In the genomic region with DNA sequence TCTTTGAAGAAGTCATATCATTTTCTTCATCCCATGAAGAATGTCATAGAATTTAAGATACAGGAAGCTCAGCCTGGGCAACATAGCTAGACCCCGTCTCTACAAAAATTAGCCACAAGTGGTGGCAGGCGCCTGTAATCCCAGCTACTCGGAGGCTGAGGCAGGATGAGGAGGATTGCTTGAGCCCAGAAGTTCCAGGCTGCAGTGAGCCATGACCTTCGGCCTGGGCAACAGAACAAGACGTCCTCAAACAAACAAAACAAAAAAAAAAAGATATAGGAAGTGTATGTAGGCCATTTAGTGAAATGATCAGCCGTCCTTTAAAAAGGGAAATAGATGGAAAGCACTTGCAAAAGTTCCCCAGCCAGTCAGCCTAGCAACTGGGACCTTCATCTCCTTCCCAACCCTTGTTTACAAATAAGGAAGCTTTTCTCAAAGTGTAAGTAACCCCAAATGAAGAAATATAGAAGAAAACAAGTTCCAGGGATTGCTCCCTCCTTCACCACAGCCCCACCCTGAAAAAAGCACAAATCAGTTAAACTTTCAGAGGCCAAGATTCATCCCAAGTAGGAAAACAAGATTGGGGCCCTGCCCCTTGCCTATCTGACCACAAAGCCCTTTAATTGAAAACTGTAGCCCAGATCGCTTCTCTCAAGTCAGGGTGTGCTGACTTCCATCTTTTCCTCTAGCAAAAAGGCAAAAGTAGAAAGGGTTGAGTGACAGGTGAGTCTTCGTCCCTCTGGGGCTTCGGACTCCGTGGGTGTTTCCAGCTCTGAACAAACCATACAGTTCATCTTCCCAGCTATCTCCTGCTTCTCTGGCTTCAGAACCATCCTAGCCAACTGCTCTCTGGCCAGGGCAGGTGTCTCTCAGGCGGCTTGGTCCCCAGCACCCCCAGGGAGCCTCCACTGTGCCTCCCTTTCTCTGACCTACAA, we compare ENCODE assay signal across 8 cellular contexts. TPM values are rescaled to one million over a fixed set of nuclear protein-coding genes. Genes with fewer than 3 reads are reported as not detected.
DNase-seq lines count a peak whose midpoint lies in the region; ATAC-seq and TF ChIP-seq lines count a peak whose summit lies in the region.

No MANE protein-coding gene starts in this region.

- no peaks in the 10 kb centered on the region for H3K9me3 Mint-ChIP-seq in activated naive CD4-positive, alpha-beta T cell treated with anti-CD3 and anti-CD28 coated beads, Interleukin-2, amount 10 ng/mL, durations not matched to agents 7 days and 5 days
- no peaks in the 10 kb centered on the region for H3K9me3 Mint-ChIP-seq in memory B cell

- H3K9me3 ChIP-seq in uterus, result no peaks in the 10 kb centered on the region

- ATAC-seq in memory B cell (ENCODE audit: low read depth), result no peak
- no peak for ATAC-seq in GM18868 (IDR thresholded peaks at IDR 0.05; ENCODE audit: unreplicated experiment)

- H3K4me3 Mint-ChIP-seq in activated naive CD4-positive, alpha-beta T cell treated with anti-CD3 and anti-CD28 coated beads, Interleukin-2, amount 10 ng/mL, durations not matched to agents 7 days and 5 days, result peak overlapping the region; percentile 76
- peak overlapping the region; percentile 60 for H3K4me3 Mint-ChIP-seq in memory B cell

- no peaks in the 10 kb centered on the region for H3K4me1 ChIP-seq in uterus

- H3K27me3 Mint-ChIP-seq in activated naive CD4-positive, alpha-beta T cell treated with anti-CD3 and anti-CD28 coated beads, Interleukin-2, amount 10 ng/mL, durations not matched to agents 7 days and 5 days, result peaks cover 20% of the 10 kb centered on the region
- H3K27me3 Mint-ChIP-seq in memory B cell, result no peaks in the 10 kb centered on the region

- TF ChIP-seq POLR2A in uterus (IDR thresholded peaks at IDR 0.05) (no peak), erythroblast (IDR thresholded peaks at IDR 0.05; ENCODE audit: low read length) (no peak)

- intact Hi-C loops in uterus (cut with DNase I; ENCODE audit: low total_unique reads), result no loop called here

- peak overlapping the region; percentile 70 to 80 for H3K27ac ChIP-seq in uterus

- H3K4me3 ChIP-seq in cardiac fibroblast (replicated peaks in 1 of 2; ENCODE audit: low read depth in 2 of 2, low read length in 2 of 2) (peak overlapping the region; percentile 92 to 95), uterus (peak overlapping the region; percentile 71 to 82)

- TF ChIP-seq CTCF in cardiac fibroblast (IDR thresholded peaks at IDR 0.05; ENCODE audit: low read depth, low read length), result no peak
- no peak for TF ChIP-seq CTCF in uterus (IDR thresholded peaks at IDR 0.05)

- peaks cover 4% of the 10 kb centered on the region for H3K36me3 Mint-ChIP-seq in activated naive CD4-positive, alpha-beta T cell treated with anti-CD3 and anti-CD28 coated beads, Interleukin-2, amount 10 ng/mL, durations not matched to agents 7 days and 5 days
- H3K36me3 Mint-ChIP-seq in memory B cell, result no peaks in the 10 kb centered on the region

- CTCF ChIA-PET in activated naive CD4-positive, alpha-beta T cell treated with anti-CD3 and anti-CD28 coated beads, Interleukin-2, amount 10 ng/mL, durations not matched to agents 7 days and 5 days (lab: Charles Lee), result interaction anchor here (0.7 to 3.5 kb wide), 5 partner anchors 26 to 123 kb away, joined by 3 to 19 read pairs (median 4); partner anchors contain the start of genes CDC26 and PRPF4

- no peaks in the 10 kb centered on the region for H3K36me3 ChIP-seq in uterus

- no peaks in the 10 kb centered on the region for H3K27me3 ChIP-seq in uterus

- no peak for DNase-seq in activated naive CD4-positive, alpha-beta T cell treated with anti-CD3 and anti-CD28 coated beads, Interleukin-2, amount 10 ng/mL, durations not matched to agents 7 days and 5 days
- no peak for DNase-seq in activated naive CD4-positive, alpha-beta T cell (lab: John Stamatoyannopoulos, UW)
- no peak for DNase-seq in cardiac fibroblast (ENCODE audit: low read depth in 2 of 2)
- DNase-seq in memory B cell (ENCODE audit: low spot score in 2 of 2), result no peak
- DNase-seq in uterus, result no peak
- DNase-seq in NCI-H748 treated with DMSO at 0.1 percent for 48 hours (lab: John Stamatoyannopoulos, UW), result no peak
- no peak for DNase-seq in erythroblast (lab: John Stamatoyannopoulos, UW)

- peak overlapping the region; percentile 42 for H3K27ac Mint-ChIP-seq in activated naive CD4-positive, alpha-beta T cell treated with anti-CD3 and anti-CD28 coated beads, Interleukin-2, amount 10 ng/mL, durations not matched to agents 7 days and 5 days
- H3K27ac Mint-ChIP-seq in memory B cell, result no peak overlapping the region

- peaks cover 34% of the 10 kb centered on the region for H3K4me1 Mint-ChIP-seq in activated naive CD4-positive, alpha-beta T cell treated with anti-CD3 and anti-CD28 coated beads, Interleukin-2, amount 10 ng/mL, durations not matched to agents 7 days and 5 days
- peaks cover 10% of the 10 kb centered on the region for H3K4me1 Mint-ChIP-seq in memory B cell

RNA-seq across cellular contexts. Expression of gene SLC31A2, which starts 1.2 kb away (rescaled TPM):
- total RNA-seq in uterus, result 10 to 100 TPM in 1 of 4 donors, 1 to 10 TPM in 3; 3.0 to 20.0 (median 7.4) TPM
